Comparison of ENCODE assay signal across 8 cellular contexts in genomic region chr1:24364975-24365678, GRCh38. TPM values are rescaled to one million over a fixed set of nuclear protein-coding genes. Genes with fewer than 3 reads are reported as not detected.
A peak's percentile ranks its signal among the peaks of the same experiment; 100 is the strongest.
DNase-seq lines count a peak whose midpoint lies in the region; ATAC-seq and TF ChIP-seq lines count a peak whose summit lies in the region.

No MANE protein-coding gene starts in this region.

- no peaks in the 10 kb centered on the region for H3K27me3 Mint-ChIP-seq in stimulated activated naive CD8-positive, alpha-beta T cell treated with anti-CD3 and anti-CD28 coated beads, Interleukin-15, amount 100 ng/mL, for 72 hours

- H3K27me3 ChIP-seq in esophagus muscularis mucosa: no peaks in the 10 kb centered on the region

- intact Hi-C loops in esophagus muscularis mucosa (cut with DNase I): no loop called here

- H3K9me3 ChIP-seq in HEK293 (ENCODE audit: control insufficient read depth, insufficient read depth, low read depth, low read length) (no peaks in the 10 kb centered on the region), esophagus muscularis mucosa (no peaks in the 10 kb centered on the region)

- no peak for TF ChIP-seq CTCF in HEK293 (tag by site-specific recombination; IDR thresholded peaks at IDR 0.05)
- TF ChIP-seq CTCF in esophagus muscularis mucosa (IDR thresholded peaks at IDR 0.05): no peak

- H3K4me1 ChIP-seq in HEK293 (ENCODE audit: control insufficient read depth, insufficient read depth, low read length) (no peaks in the 10 kb centered on the region), esophagus muscularis mucosa (peaks cover 0 to 10% (median 6%) of the 10 kb centered on the region in 4 donors)

- H3K4me3 ChIP-seq in HEK293 (ENCODE audit: low read depth, low read length) (no peak overlapping the region), esophagus muscularis mucosa (no peak overlapping the region)

- 56% methylated on average over 9 of the region's 11 CpGs for WGBS in esophagus muscularis mucosa

- POLR2A ChIA-PET in HEK293 (lab: Yijun Ruan, JAX): interaction anchor here (2.8 kb wide), 1 partner anchor 43 kb away, joined by 10 read pairs; no protein-coding TSS in a partner anchor

- H3K36me3 ChIP-seq in HEK293 (ENCODE audit: control insufficient read depth in 2 of 2, insufficient read depth in 1 of 2, low read length in 2 of 2) (peaks cover 3 to 46% of the 10 kb centered on the region in 2 experiments; a peak in 2 of 3 replicates), esophagus muscularis mucosa (peaks cover 0 to 22% (median 5%) of the 10 kb centered on the region in 4 donors)

- H3K4me3 Mint-ChIP-seq in stimulated activated naive CD8-positive, alpha-beta T cell treated with anti-CD3 and anti-CD28 coated beads, Interleukin-15, amount 100 ng/mL, for 72 hours: no peak overlapping the region

- H3K4me1 Mint-ChIP-seq in stimulated activated naive CD8-positive, alpha-beta T cell treated with anti-CD3 and anti-CD28 coated beads, Interleukin-15, amount 100 ng/mL, for 72 hours: peaks cover 28% of the 10 kb centered on the region

- ATAC-seq in stimulated activated naive CD8-positive, alpha-beta T cell treated with anti-CD3 and anti-CD28 coated beads, Interleukin-15, amount 100 ng/mL, for 72 hours: peak; percentile 99

- H3K27ac ChIP-seq in HEK293 (ENCODE audit: extremely low read depth, low read depth, low read length) (no peak overlapping the region), esophagus muscularis mucosa (replicated peaks in 1 of 4) (peak overlapping the region; percentile 13 to 36 (median 30))

- H3K9me3 Mint-ChIP-seq in stimulated activated naive CD8-positive, alpha-beta T cell treated with anti-CD3 and anti-CD28 coated beads, Interleukin-15, amount 100 ng/mL, for 72 hours: no peaks in the 10 kb centered on the region

- no peak for TF ChIP-seq POLR2A in esophagus muscularis mucosa (IDR thresholded peaks at IDR 0.05; ENCODE audit: low read depth)

- H3K27ac Mint-ChIP-seq in stimulated activated naive CD8-positive, alpha-beta T cell treated with anti-CD3 and anti-CD28 coated beads, Interleukin-15, amount 100 ng/mL, for 72 hours: no peak overlapping the region

- no peak for TF ChIP-seq EP300 in esophagus muscularis mucosa (IDR thresholded peaks at IDR 0.05)

- DNase-seq in GM03348 (ENCODE audit: low spot score): peak; percentile 85
- peak; percentile 70 for DNase-seq in SK-N-DZ (ENCODE audit: low spot score)
- no peak for DNase-seq in esophagus muscularis mucosa (ENCODE audit: extremely low spot score)
- DNase-seq in stimulated activated naive CD8-positive, alpha-beta T cell treated with anti-CD3 and anti-CD28 coated beads, Interleukin-15, amount 100 ng/mL, for 72 hours: peak; percentile 37 to 63
- no peak for DNase-seq in NCI-H526 (lab: John Stamatoyannopoulos, UW)
- no peak for DNase-seq in central memory CD4-positive, alpha-beta T cell
- DNase-seq in cerebellum (ENCODE audit: low spot score): no peak

- CTCF ChIA-PET in HEK293 (lab: Yijun Ruan, JAX): interaction anchor here (1.5 to 5.1 kb wide), 2 partner anchors 21 to 26 kb away, joined by 5 to 23 read pairs; no protein-coding TSS in a partner anchor

TF ChIP-seq in HEK293, 187 proteins besides CTCF, POLR2A, EP300 and RAD21 (continues in another document):
- TF ChIP-seq ZNF24 (tag by site-specific recombination; IDR thresholded peaks at IDR 0.05) (no peak), ZNF600 (tag by site-specific recombination; IDR thresholded peaks at IDR 0.05) (peak; percentile 67), ZNF660 (tag by site-specific recombination; IDR thresholded peaks at IDR 0.05) (peak; percentile 61), IKZF3 (tag by site-specific recombination; IDR thresholded peaks at IDR 0.05) (no peak), ZIC2 (tag by site-specific recombination; IDR thresholded peaks at IDR 0.05) (peak; percentile 76), ZNF366 (tag by site-specific recombination; conservative IDR thresholded peaks at IDR 0.05) (peak; percentile 44; the same call in 1 of the 2 replicates), ZNF571 (tag by site-specific recombination; IDR thresholded peaks at IDR 0.05) (no peak), GLIS1 (tag by site-specific recombination; IDR thresholded peaks at IDR 0.05) (peak; percentile 35), PRDM1 (tag by site-specific recombination; IDR thresholded peaks at IDR 0.05) (peak; percentile 78), ZNF785 (tag by site-specific recombination; IDR thresholded peaks at IDR 0.05) (no peak), KLF17 (tag by site-specific recombination; IDR thresholded peaks at IDR 0.05) (0 out of 2 replicates have a peak, but pooled peaks have one; percentile 30), SP7 (tag by site-specific recombination; IDR thresholded peaks at IDR 0.05) (peak; percentile 11; the same call in 1 of the 2 replicates), ZNF26 (tag by site-specific recombination; IDR thresholded peaks at IDR 0.05) (no peak), ZNF629 (tag by site-specific recombination; IDR thresholded peaks at IDR 0.05) (peak; percentile 83), RBAK (tag by site-specific recombination; IDR thresholded peaks at IDR 0.05) (no peak), PRDM4 (tag by site-specific recombination; IDR thresholded peaks at IDR 0.05) (no peak), OSR2 (tag by site-specific recombination; IDR thresholded peaks at IDR 0.05) (peak; percentile 36; the same call in 1 of the 2 replicates), KLF7 (tag by site-specific recombination; IDR thresholded peaks at IDR 0.05; ENCODE audit: borderline replicate concordance) (no peak), HIC1 (tag by site-specific recombination; IDR thresholded peaks at IDR 0.05) (0 out of 2 replicates have a peak, but pooled peaks have one; percentile 35)

RNA-seq across cellular contexts. Expression of gene GRHL3, which starts 46.0 kb away (rescaled TPM):
- polyA plus RNA-seq in SK-N-DZ (2014; cell fraction: cytosol; rRNA removed): 0.10 TPM in 1 of 2 replicates, not detected in the other
- polyA plus RNA-seq in SK-N-DZ (2014; cell fraction: nucleus; rRNA removed): 0.15 TPM in 1 of 2 replicates, not detected in the other
- not detected for total RNA-seq in esophagus muscularis mucosa
- 1.2 TPM for total RNA-seq in cerebellum

RNA-seq across cellular contexts. Expression of gene STPG1, which starts 48.5 kb away (rescaled TPM):
- 3.5 and 4.0 TPM in 2 replicates for polyA plus RNA-seq in SK-N-DZ (2014; cell fraction: cytosol; rRNA removed)
- polyA plus RNA-seq in SK-N-DZ (2014; cell fraction: nucleus; rRNA removed): 0.99 and 2.4 TPM in 2 replicates
- total RNA-seq in esophagus muscularis mucosa (1 to 10 TPM; 2.2 to 5.6 (median 4.1) TPM), cerebellum (8.4 TPM)

RNA-seq across cellular contexts. Expression of gene NIPAL3, which starts 50.5 kb away (rescaled TPM):
- 11.7 and 12.2 TPM in 2 replicates for polyA plus RNA-seq in SK-N-DZ (2014; cell fraction: cytosol; rRNA removed)
- polyA plus RNA-seq in SK-N-DZ (2014; cell fraction: nucleus; rRNA removed): 4.4 and 5.4 TPM in 2 replicates
- total RNA-seq in esophagus muscularis mucosa (10 to 100 TPM; 18.3 to 31.1 (median 26.6) TPM), cerebellum (24.9 TPM)

Comparison
In these comparisons a context has a peak if more than half of its experiments do, and no peak if none do; other contexts are left out.
1. DNase-seq: peak in GM03348 (single experiment), SK-N-DZ (single experiment) and stimulated activated naive CD8-positive, alpha-beta T cell treated with anti-CD3 and anti-CD28 coated beads, Interleukin-15, amount 100 ng/mL, for 72 hours (2 of 2); none in esophagus muscularis mucosa (single experiment), NCI-H526 (0 of 2), central memory CD4-positive, alpha-beta T cell (single experiment) and cerebellum (single experiment).